1 cellular context compared by ENCODE assay signal in genomic region chr4:100582146-100582545, GRCh38.
TF ChIP-seq lines count a peak whose summit lies in the region.

No MANE protein-coding gene starts in this region.

TF ChIP-seq in WTC11, 78 proteins besides CTCF, POLR2A, EP300 and RAD21 (continued from another document):
- TF ChIP-seq AFF4 (CRISPR knock-in tag; IDR thresholded peaks at IDR 0.05; ENCODE audit: borderline replicate concordance) (no peak), SMAD4 (CRISPR knock-in tag; IDR thresholded peaks at IDR 0.05) (no peak), ZNF263 (CRISPR knock-in tag; IDR thresholded peaks at IDR 0.05; ENCODE audit: low read depth) (no peak), ZNF425 (CRISPR knock-in tag; conservative IDR thresholded peaks at IDR 0.05) (no peak), ZNF121 (CRISPR knock-in tag; IDR thresholded peaks at IDR 0.05) (no peak), E2F5 (CRISPR knock-in tag; IDR thresholded peaks at IDR 0.05) (no peak), FOXJ3 (CRISPR knock-in tag; IDR thresholded peaks at IDR 0.05; ENCODE audit: borderline replicate concordance) (no peak), TEAD4 (CRISPR knock-in tag; IDR thresholded peaks at IDR 0.05) (no peak)
TF ChIP-seq in WTC11: peak in this region for 0.
